8 cellular contexts compared by ENCODE assay signal in genomic region chr17:50719924-50720805, GRCh38. TPM values are rescaled to one million over a fixed set of nuclear protein-coding genes. Genes with fewer than 3 reads are reported as not detected.
DNase-seq lines count a peak whose midpoint lies in the region; ATAC-seq, FAIRE-seq and TF ChIP-seq lines count a peak whose summit lies in the region.

No MANE protein-coding gene starts in this region.

- H3K27me3 Mint-ChIP-seq in activated naive CD8-positive, alpha-beta T cell: no peaks in the 10 kb centered on the region

- H3K9ac ChIP-seq in kidney (ENCODE audit: low read length in 2 of 2): peak overlapping the region; percentile 96 to 97

- no peak for ATAC-seq in left cardiac atrium
- ATAC-seq in GM19328 (IDR thresholded peaks at IDR 0.05; ENCODE audit: unreplicated experiment): no peak

- H3K27ac Mint-ChIP-seq in activated naive CD8-positive, alpha-beta T cell: peak overlapping the region; percentile 99

- H3K4me3 Mint-ChIP-seq in activated naive CD8-positive, alpha-beta T cell: peak overlapping the region; percentile 89

- no peak for DNase-seq in right atrium auricular region (ENCODE audit: low spot score)
- no peak for DNase-seq in left cardiac atrium
- no peak for DNase-seq in kidney
- no peak for DNase-seq in testis
- DNase-seq in NCI-H2196 (lab: John Stamatoyannopoulos, UW; ENCODE audit: unreplicated experiment): no peak
- DNase-seq in NCI-H2081 treated with DMSO at 0.1 percent for 48 hours (lab: John Stamatoyannopoulos, UW): no peak

- FAIRE-seq in kidney (lab: Jason Lieb, UNC): no peak

- H3K27ac ChIP-seq in right atrium auricular region: peak overlapping the region; percentile 98
- H3K27ac ChIP-seq in kidney (ENCODE audit: low read depth in 2 of 2, low read length in 2 of 2): peak overlapping the region; percentile 98 to 100
- H3K27ac ChIP-seq in testis: peak overlapping the region; percentile 86 to 95

- 0 to 1% methylated on average over 18 to 25 of the region's 25 CpGs for WGBS in testis, 2 donors

- no peak for TF ChIP-seq POLR2A in testis (IDR thresholded peaks at IDR 0.05)

- H3K27me3 ChIP-seq in right atrium auricular region (no peaks in the 10 kb centered on the region), testis (no peaks in the 10 kb centered on the region)

- peaks cover 33% of the 10 kb centered on the region for H3K4me1 Mint-ChIP-seq in activated naive CD8-positive, alpha-beta T cell (ENCODE audit: low read depth)

- H3K36me3 Mint-ChIP-seq in activated naive CD8-positive, alpha-beta T cell: peaks cover 9% of the 10 kb centered on the region

- H3K36me3 ChIP-seq in right atrium auricular region (no peaks in the 10 kb centered on the region), kidney (ENCODE audit: control insufficient read depth in 1 of 2, insufficient read depth in 2 of 2, low read length in 2 of 2) (no peaks in the 10 kb centered on the region), testis (ENCODE audit: low read depth, missing control alignments) (no peaks in the 10 kb centered on the region)

- TF ChIP-seq CTCF in right atrium auricular region (IDR thresholded peaks at IDR 0.05) (no peak), kidney (IDR thresholded peaks at IDR 0.05; ENCODE audit: borderline replicate concordance, extremely low read depth, insufficient read depth) (no peak), testis (IDR thresholded peaks at IDR 0.05) (no peak)

- no peaks in the 10 kb centered on the region for H3K9me3 Mint-ChIP-seq in activated naive CD8-positive, alpha-beta T cell (ENCODE audit: low read depth)

- peaks cover 0 to 42% of the 10 kb centered on the region in 2 donors for H3K4me1 ChIP-seq in right atrium auricular region
- H3K4me1 ChIP-seq in kidney (ENCODE audit: control insufficient read depth in 1 of 2, insufficient read depth in 1 of 2, low read depth in 1 of 2, low read length in 2 of 2): peaks cover 8 to 30% of the 10 kb centered on the region in 2 donors
- peaks cover 26% of the 10 kb centered on the region for H3K4me1 ChIP-seq in testis

- H3K9me3 ChIP-seq in right atrium auricular region (no peaks in the 10 kb centered on the region), kidney (ENCODE audit: control insufficient read depth in 1 of 2, low read length in 2 of 2) (no peaks in the 10 kb centered on the region), testis (no peaks in the 10 kb centered on the region)

- intact Hi-C loops in left cardiac atrium (cut with DNase I): no loop called here
- intact Hi-C loops in kidney (cut with DNase I): no loop called here
- intact Hi-C loops in testis (cut with DNase I; ENCODE audit: low total_unique reads): no loop called here

- H3K4me3 ChIP-seq in right atrium auricular region (peak overlapping the region; percentile 77 to 93), kidney (ENCODE audit: low read length in 2 of 2) (peak overlapping the region; percentile 93), testis (peak overlapping the region; percentile 65 to 75)

RNA-seq across cellular contexts. Expression of gene LUC7L3, which starts 0.8 kb away (rescaled TPM):
- total RNA-seq in right atrium auricular region (10 to 100 TPM; 19.6 to 31.3 TPM), left cardiac atrium (10 to 100 TPM; 49.4 to 66.9 TPM), kidney (91.9 TPM), testis (100 to 1,000 TPM; 115 to 160 TPM)
- polyA plus RNA-seq in kidney (ENCODE audit: insufficient read depth, low read depth, low replicate concordance) (74.3 TPM), testis (ENCODE audit: insufficient read depth, low read depth, low replicate concordance) (37.4 TPM)

RNA-seq across cellular contexts. Expression of gene ANKRD40, which starts 12.5 kb away (rescaled TPM):
- total RNA-seq in right atrium auricular region: 10 to 100 TPM; 30.5 to 33.8 TPM
- total RNA-seq in left cardiac atrium: 10 to 100 TPM; 43.8 to 45.4 TPM
- 37.6 TPM for total RNA-seq in kidney
- polyA plus RNA-seq in kidney (ENCODE audit: insufficient read depth, low read depth, low replicate concordance): 15.8 TPM
- 10 to 100 TPM; 24.3 to 31.7 TPM for total RNA-seq in testis
- polyA plus RNA-seq in testis (ENCODE audit: insufficient read depth, low read depth, low replicate concordance): 24.7 TPM

RNA-seq across cellular contexts. Expression of gene ANKRD40CL, which starts 47.2 kb away (rescaled TPM):
- total RNA-seq in right atrium auricular region (not detected), left cardiac atrium (not detected), kidney (not detected), testis (not detected)
- polyA plus RNA-seq in kidney (ENCODE audit: insufficient read depth, low read depth, low replicate concordance) (not detected), testis (ENCODE audit: insufficient read depth, low read depth, low replicate concordance) (not detected)
